Comparison of ENCODE assay signal across 8 cellular contexts in the genomic region with DNA sequence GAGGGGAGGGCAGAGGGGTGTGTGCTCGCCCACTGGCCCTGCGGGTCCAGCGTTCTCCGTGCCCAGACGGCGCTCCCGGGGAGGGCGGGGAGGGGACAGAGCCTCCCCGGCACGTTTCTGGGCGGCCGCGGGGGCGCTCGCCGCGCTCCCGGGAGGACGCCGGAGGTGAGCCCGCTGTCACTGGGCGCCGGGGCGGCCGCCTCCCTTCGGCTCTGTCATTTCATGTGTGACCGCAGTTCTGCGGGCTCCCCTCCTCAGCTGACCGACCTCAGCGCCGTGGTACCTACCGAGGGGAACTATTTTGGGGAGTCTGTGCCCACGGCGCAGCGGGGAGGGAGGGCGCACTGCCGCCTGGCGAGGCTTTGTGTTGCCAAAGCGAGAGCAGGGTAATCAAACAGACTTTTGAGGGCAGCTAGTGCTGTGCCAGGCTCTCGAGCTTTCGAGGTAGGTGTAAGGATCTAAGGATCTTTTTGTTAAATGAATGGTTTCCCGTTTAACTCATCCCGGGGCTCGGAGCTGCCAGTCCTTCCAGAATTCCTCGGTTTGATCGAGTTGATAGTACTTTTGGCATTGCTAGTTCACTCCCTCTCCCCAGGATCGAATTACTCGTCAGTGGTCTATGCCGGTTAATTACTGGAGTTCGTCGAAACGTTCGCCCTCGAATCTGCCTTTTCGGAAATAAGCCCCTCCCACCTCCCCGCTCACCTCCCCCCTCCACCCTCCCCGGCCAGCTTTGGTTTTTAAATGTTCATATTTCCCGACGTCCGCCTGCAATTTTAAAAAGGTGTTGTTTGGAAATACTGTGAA. TPM values are rescaled to one million over a fixed set of nuclear protein-coding genes. Genes with fewer than 3 reads are reported as not detected.
DNase-seq lines count a peak whose midpoint lies in the region; ATAC-seq and TF ChIP-seq lines count a peak whose summit lies in the region.

No MANE protein-coding gene starts in this region.

- WGBS in thyroid gland, 2 donors = 0 to 1% methylated on average over 21 to 29 of the region's 60 CpGs

- H3K4me3 ChIP-seq in CD4-positive, alpha-beta memory T cell (ENCODE audit: low read length in 2 of 2) = peak overlapping the region; percentile 63 to 88
- H3K4me3 ChIP-seq in Peyer's patch (peak overlapping the region; percentile 69 to 84 (median 77)), thyroid gland (replicated peaks in 1 of 3) (peak overlapping the region; percentile 3 to 67 (median 20))

- H3K27ac Mint-ChIP-seq in CD4-positive, alpha-beta memory T cell = peak overlapping the region; percentile 84 to 99 (median 98)

- no peaks in the 10 kb centered on the region for H3K36me3 ChIP-seq in CD4-positive, alpha-beta memory T cell (ENCODE audit: insufficient read depth, low read length)
- no peaks in the 10 kb centered on the region for H3K36me3 ChIP-seq in Peyer's patch
- H3K36me3 ChIP-seq in thyroid gland = no peaks in the 10 kb centered on the region

- no peaks in the 10 kb centered on the region for H3K27me3 Mint-ChIP-seq in CD4-positive, alpha-beta memory T cell

- H3K27me3 ChIP-seq in CD4-positive, alpha-beta memory T cell (ENCODE audit: insufficient read depth, low read length) = no peaks in the 10 kb centered on the region
- H3K27me3 ChIP-seq in Peyer's patch = no peaks in the 10 kb centered on the region
- H3K27me3 ChIP-seq in thyroid gland = no peaks in the 10 kb centered on the region

- peak in 3 of 6 experiments; percentile 17 to 35 (median 26) for TF ChIP-seq CTCF in Peyer's patch (IDR thresholded peaks at IDR 0.05)
- peak in 2 of 6 experiments; percentile 20 to 32 for TF ChIP-seq CTCF in thyroid gland (IDR thresholded peaks at IDR 0.05)

- peaks cover 0 to 5% (median 0%) of the 10 kb centered on the region in 8 donors for H3K9me3 Mint-ChIP-seq in CD4-positive, alpha-beta memory T cell

- DNase-seq in CD4-positive, alpha-beta memory T cell = peak; percentile 67 to 78 (median 70)
- peak; percentile 77 to 89 (median 80) for DNase-seq in Peyer's patch
- DNase-seq in activated naive CD4-positive, alpha-beta T cell treated with Interleukin-2 at 50 U/mL for 16 hours = peak; percentile 76
- peak; percentile 73 for DNase-seq in germinal center (ENCODE audit: low spot score)
- peak in 51 of 56 donors; percentile 4 to 86 (median 54) for DNase-seq in nucleus accumbens (lab: John Stamatoyannopoulos, UW)
- peak; percentile 44 to 58 for DNase-seq in thyroid gland

- H3K4me1 ChIP-seq in CD4-positive, alpha-beta memory T cell (ENCODE audit: insufficient read depth, low read length) = peaks cover 51% of the 10 kb centered on the region
- H3K4me1 ChIP-seq in Peyer's patch (peaks cover 0 to 33% (median 3%) of the 10 kb centered on the region in 4 donors), thyroid gland (peaks cover 0 to 3% of the 10 kb centered on the region in 2 donors)

- H3K9me3 ChIP-seq in CD4-positive, alpha-beta memory T cell (ENCODE audit: control insufficient read depth in 1 of 2, low read length in 2 of 2) = no peaks in the 10 kb centered on the region
- H3K9me3 ChIP-seq in Peyer's patch = no peaks in the 10 kb centered on the region
- H3K9me3 ChIP-seq in thyroid gland = no peaks in the 10 kb centered on the region

- intact Hi-C loops in CD4-positive, alpha-beta memory T cell (cut with micrococcal nuclease) = loop anchor here (1.0 to 5.0 kb wide), 4 partner anchors 90 to 1229 kb away; a partner anchor contains a TSS
- intact Hi-C loops in thyroid gland (cut with DNase I) = no loop called here

- TF ChIP-seq POLR2A in Peyer's patch (IDR thresholded peaks at IDR 0.05) = peak in 1 of 2 donors; percentile 31
- peak in 1 of 2 donors; percentile 55 for TF ChIP-seq POLR2A in thyroid gland (IDR thresholded peaks at IDR 0.05)

- POLR2A ChIA-PET in CD4-positive, alpha-beta memory T cell (lab: Charles Lee; ENCODE audit: partially characterized antibody) = interaction anchor here (0.6 to 8.4 kb wide), 39 partner anchors 8 to 1227 kb away, joined by 3 to 251 read pairs (median 5); no protein-coding TSS in a partner anchor

- peak overlapping the region; percentile 86 to 96 (median 94) for H3K4me3 Mint-ChIP-seq in CD4-positive, alpha-beta memory T cell

- ATAC-seq in GM19395 (IDR thresholded peaks at IDR 0.05; ENCODE audit: unreplicated experiment) (peak; percentile 36), HG03520 (IDR thresholded peaks at IDR 0.05; ENCODE audit: unreplicated experiment) (peak; percentile 45)

- H3K36me3 Mint-ChIP-seq in CD4-positive, alpha-beta memory T cell = peaks cover 4 to 32% of the 10 kb centered on the region in 2 donors

- H3K27ac ChIP-seq in CD4-positive, alpha-beta memory T cell (ENCODE audit: low read depth, low read length) = peak overlapping the region; percentile 80
- H3K27ac ChIP-seq in Peyer's patch (peak overlapping the region; percentile 94 to 97 (median 94)), thyroid gland (peak overlapping the region; percentile 77 to 97 (median 95))

- CTCF ChIA-PET in CD4-positive, alpha-beta memory T cell (lab: Charles Lee; ENCODE audit: partially characterized antibody) = interaction anchor here (0.7 to 12.7 kb wide), 21 partner anchors 8 to 345 kb away, joined by 3 to 228 read pairs (median 5); no protein-coding TSS in a partner anchor

- H3K4me1 Mint-ChIP-seq in CD4-positive, alpha-beta memory T cell = peaks cover 27 to 63% (median 40%) of the 10 kb centered on the region in 4 donors

RNA-seq across cellular contexts. Expression of a gene that starts 1.9 kb away (rescaled TPM):
- 10 to 100 TPM; 41.9 TPM for total RNA-seq in CD4-positive, alpha-beta memory T cell
- 10 to 100 TPM; 30.9 to 49.6 TPM for polyA plus RNA-seq in CD4-positive, alpha-beta memory T cell
- total RNA-seq in Peyer's patch = 100 to 1,000 TPM in 1 of 4 donors, 10 to 100 TPM in 3; 10.5 to 167 (median 29.4) TPM
- 10 to 100 TPM in 3 of 4 donors, 1 to 10 TPM in 1; 7.6 to 36.3 (median 21.2) TPM for total RNA-seq in thyroid gland

Comparison
In these comparisons a context has a peak if more than half of its experiments do, and no peak if none do; other contexts are left out.
1. Peak in every context shown above with its lines: DNase-seq, ATAC-seq, H3K4me3 ChIP-seq and H3K27ac ChIP-seq.
2. H3K4me3 ChIP-seq: peak in every context shown above with its lines; median percentile 77 in Peyer's patch; 76 in CD4-positive, alpha-beta memory T cell; 20 in thyroid gland.